Comparison of ENCODE assay signal across 1 cellular context in genomic region chr9:82558855-82559615, GRCh38.
TF ChIP-seq lines count a peak whose summit lies in the region.

No MANE protein-coding gene starts in this region.

TF ChIP-seq in H1, 55 proteins besides CTCF, POLR2A, EP300 and RAD21 (continued from another document):
- TF ChIP-seq RFX5 (IDR thresholded peaks at IDR 0.05; ENCODE audit: borderline replicate concordance, low read depth, low read length) (no peak), CEBPB (IDR thresholded peaks at IDR 0.05; ENCODE audit: low read depth, low read length) (no peak), HDAC2 (IDR thresholded peaks at IDR 0.05; ENCODE audit: borderline replicate concordance in 1 of 2, low read depth in 2 of 2, low read length in 2 of 2) (no peak), KDM4A (IDR thresholded peaks at IDR 0.05; ENCODE audit: low read depth, low read length, severe bottlenecking) (no peak), TBP (IDR thresholded peaks at IDR 0.05; ENCODE audit: low read depth, low read length) (no peak), RNF2 (IDR thresholded peaks at IDR 0.05; ENCODE audit: borderline replicate concordance, low read depth, low read length, missing control alignments, poor library complexity, severe bottlenecking) (no peak), PHF8 (conservative IDR thresholded peaks at IDR 0.05; ENCODE audit: low read depth, low read length) (no peak), ZNF274 (IDR thresholded peaks at IDR 0.05; ENCODE audit: borderline replicate concordance, extremely low read depth, low read length) (no peak), ASH2L (IDR thresholded peaks at IDR 0.05; ENCODE audit: low read length) (no peak), SP1 (IDR thresholded peaks at IDR 0.05; ENCODE audit: low read depth, low read length) (no peak), MAFK (IDR thresholded peaks at IDR 0.05; ENCODE audit: low read depth, low read length) (no peak), SP4 (IDR thresholded peaks at IDR 0.05; ENCODE audit: low read length) (no peak), SP2 (IDR thresholded peaks at IDR 0.05; ENCODE audit: low read length) (no peak)
